Comparison of ENCODE assay signal across 12 cellular contexts in the genomic region with DNA sequence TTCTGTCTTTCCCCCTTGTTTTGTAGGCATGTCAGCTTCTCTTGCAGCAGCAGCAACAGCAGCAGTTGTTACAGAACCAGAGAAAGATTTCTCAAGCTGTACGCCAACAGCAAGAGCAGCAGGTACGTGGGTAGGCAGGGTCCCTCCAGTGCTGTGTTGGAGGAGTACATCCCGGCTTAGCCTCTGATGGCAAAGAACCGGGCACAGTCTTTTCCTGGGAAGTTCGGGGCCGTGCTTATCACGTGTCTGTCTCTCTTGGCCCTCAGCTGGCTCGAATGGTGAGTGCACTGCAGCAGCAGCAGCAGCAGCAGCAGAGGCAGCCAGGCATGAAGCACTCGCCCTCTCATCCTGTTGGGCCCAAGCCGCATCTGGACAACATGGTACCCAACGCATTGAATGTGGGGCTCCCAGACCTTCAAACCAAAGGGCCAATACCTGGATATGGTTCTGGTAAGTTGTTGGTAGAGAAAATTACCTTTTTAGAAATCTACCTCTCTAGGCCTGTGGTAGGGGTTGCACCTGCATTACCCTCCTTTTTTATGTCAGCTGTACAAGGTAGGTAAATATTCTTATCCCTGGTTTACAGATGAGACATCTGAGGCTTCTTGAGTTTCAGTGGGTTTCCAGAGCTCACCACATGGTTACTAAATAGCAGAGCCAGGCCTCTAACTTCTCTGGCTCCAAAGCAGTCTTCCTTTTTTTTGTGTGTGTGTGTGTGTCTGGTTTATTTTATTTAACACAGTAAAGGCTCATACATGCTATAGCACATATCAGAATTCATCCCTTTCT. TPM values are rescaled to one million over a fixed set of nuclear protein-coding genes. Genes with fewer than 3 reads are reported as not detected.
DNase-seq lines count a peak whose midpoint lies in the region; ATAC-seq, FAIRE-seq and TF ChIP-seq lines count a peak whose summit lies in the region.
"Had no signal": no experiment of that assay in that cellular context is flagged by ENCODE, and none has a peak within 500 bp of the region (broad histone marks: within the 10 kb centered on the region; RNA-seq: fewer than 3 reads in every experiment).

No MANE protein-coding gene starts in this region.

- no peak overlapping the region for H3K4me3 ChIP-seq in astrocyte (ENCODE audit: insufficient read depth, low read depth, low read length)
- no peak overlapping the region for H3K4me3 ChIP-seq in body of pancreas
- H3K4me3 ChIP-seq: gastrocnemius medialis had no signal

- intact Hi-C loops in body of pancreas (cut with DNase I), result no loop called here

- H3K36me3 ChIP-seq in astrocyte (ENCODE audit: insufficient read depth, low read length) (peaks cover 16% of the 10 kb centered on the region), body of pancreas (replicated peaks in 1 of 2; ENCODE audit: insufficient read depth in 1 of 2, low read depth in 2 of 2) (peaks cover 0 to 14% of the 10 kb centered on the region in 2 donors)

- no peaks in the 10 kb centered on the region for H3K79me2 ChIP-seq in astrocyte (ENCODE audit: insufficient read depth, low read length)

- H3K9ac ChIP-seq in astrocyte (ENCODE audit: low read length), result no peak overlapping the region

- H3K9me3 Mint-ChIP-seq in astrocyte (ENCODE audit: unreplicated experiment), result no peaks in the 10 kb centered on the region
- H3K9me3 Mint-ChIP-seq: CD8-positive, alpha-beta T cell; WTC11 had no signal

- peaks cover 26% of the 10 kb centered on the region for H3K36me3 Mint-ChIP-seq in astrocyte (ENCODE audit: low read depth, unreplicated experiment)

- H2AFZ ChIP-seq in astrocyte (ENCODE audit: low read depth, low read length), result no peak overlapping the region

- peaks cover 3% of the 10 kb centered on the region for H3K4me1 Mint-ChIP-seq in astrocyte (ENCODE audit: low read depth, unreplicated experiment)
- H3K4me1 Mint-ChIP-seq: WTC11 had no signal

- no peak overlapping the region for H3K4me2 ChIP-seq in astrocyte (ENCODE audit: low read length)

- no peaks in the 10 kb centered on the region for H4K20me1 ChIP-seq in astrocyte (ENCODE audit: insufficient read depth, low read length)

- H3K27me3 ChIP-seq in astrocyte (ENCODE audit: insufficient read depth, low read length) (no peaks in the 10 kb centered on the region), body of pancreas (no peaks in the 10 kb centered on the region)
- H3K27me3 ChIP-seq: gastrocnemius medialis had no signal

- H3K27ac ChIP-seq in astrocyte (ENCODE audit: low read depth, low read length) (no peak overlapping the region), body of pancreas (no peak overlapping the region)
- H3K27ac ChIP-seq: gastrocnemius medialis had no signal

- 88 to 97% methylated on average over 6 to 11 of the region's 11 CpGs for WGBS in body of pancreas, 2 donors

- H3K4me1 ChIP-seq in astrocyte (ENCODE audit: insufficient read depth, low read length), result no peaks in the 10 kb centered on the region
- no peaks in the 10 kb centered on the region for H3K4me1 ChIP-seq in body of pancreas
- H3K4me1 ChIP-seq: gastrocnemius medialis had no signal

- peak; percentile 90 for FAIRE-seq in GM18507 (lab: Jason Lieb, UNC)
- peak; percentile 49 for FAIRE-seq in astrocyte (lab: Jason Lieb, UNC)

- H3K4me3 Mint-ChIP-seq in astrocyte (ENCODE audit: unreplicated experiment), result no peak overlapping the region
- H3K4me3 Mint-ChIP-seq: CD8-positive, alpha-beta T cell; WTC11 had no signal

- TF ChIP-seq CTCF in astrocyte (IDR thresholded peaks at IDR 0.05; ENCODE audit: insufficient read depth, low read depth, low read length) (no peak), body of pancreas (IDR thresholded peaks at IDR 0.05) (no peak)

- no peaks in the 10 kb centered on the region for H3K27me3 Mint-ChIP-seq in astrocyte (ENCODE audit: low read depth, unreplicated experiment)

- DNase-seq in GM18507 (ENCODE audit: extremely low spot score, insufficient read length, low read depth), result peak; percentile 44
- no peak for DNase-seq in astrocyte (ENCODE audit: low read depth)
- no peak for DNase-seq in body of pancreas
- no peak for DNase-seq in amniotic stem cell (lab: John Stamatoyannopoulos, UW)
- no peak for DNase-seq in stimulated activated CD4-positive, alpha-beta T cell treated with anti-CD3 and anti-CD28 coated beads, Interleukin-15, amount 100 ng/mL, for 24 hours
- DNase-seq in AG20443 (ENCODE audit: low spot score), result no peak
- DNase-seq: CD8-positive, alpha-beta T cell; gastrocnemius medialis; NCI-H2171 had no signal

- no peak overlapping the region for H3K27ac Mint-ChIP-seq in astrocyte (ENCODE audit: unreplicated experiment)
- H3K27ac Mint-ChIP-seq: CD8-positive, alpha-beta T cell; WTC11 had no signal

- ATAC-seq in GM19438 (IDR thresholded peaks at IDR 0.05; ENCODE audit: low read depth, unreplicated experiment), result peak; percentile 87
- peak; percentile 63 for ATAC-seq in HG02884 (IDR thresholded peaks at IDR 0.05; ENCODE audit: unreplicated experiment)
- ATAC-seq in body of pancreas, result no peak
- ATAC-seq: CD8-positive, alpha-beta T cell; gastrocnemius medialis; WTC11 had no signal

- H3K9me3 ChIP-seq in astrocyte (ENCODE audit: insufficient read depth, low read depth, low read length) (no peaks in the 10 kb centered on the region), body of pancreas (no peaks in the 10 kb centered on the region)
- H3K9me3 ChIP-seq: gastrocnemius medialis had no signal

- no peak for TF ChIP-seq POLR2A in body of pancreas (IDR thresholded peaks at IDR 0.05)

RNA-seq across cellular contexts. Expression of gene ADSL, which starts 45.2 kb away (rescaled TPM):
- total RNA-seq in astrocyte (70.1 and 83.4 TPM in 2 replicates), body of pancreas (10 to 100 TPM; 49.0 to 76.5 TPM)
